Comparison of ENCODE assay signal across 8 cellular contexts in the genomic region with DNA sequence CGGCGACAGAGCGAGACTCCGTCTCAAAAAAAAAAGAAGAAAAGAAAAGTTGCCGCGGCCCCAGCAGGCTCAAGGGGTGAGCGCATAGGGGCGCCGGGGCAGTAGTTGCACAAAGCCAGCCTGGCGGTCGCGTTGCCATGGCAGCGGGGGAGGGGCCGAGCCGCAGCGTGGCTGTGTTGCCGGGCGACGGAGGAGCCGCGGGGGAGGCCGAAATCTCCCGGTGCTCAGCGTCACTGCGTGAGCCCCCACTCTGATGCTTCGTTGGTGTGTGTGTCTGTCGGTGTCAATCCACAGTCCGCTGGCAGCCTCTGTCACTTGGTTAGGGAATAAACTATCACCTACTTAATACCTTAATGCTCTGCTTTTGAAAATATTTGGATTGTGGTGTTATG.
DNase-seq lines count a peak whose midpoint lies in the region; ATAC-seq and TF ChIP-seq lines count a peak whose summit lies in the region.

No MANE protein-coding gene starts in this region.

- no peaks in the 10 kb centered on the region for H3K9me3 Mint-ChIP-seq in CD8-positive, alpha-beta T cell
- no peaks in the 10 kb centered on the region for H3K9me3 Mint-ChIP-seq in activated naive CD4-positive, alpha-beta T cell treated with anti-CD3 and anti-CD28 coated beads, Interleukin-2, amount 10 ng/mL, durations not matched to agents 7 days and 5 days

- ATAC-seq in CD8-positive, alpha-beta T cell = peak; percentile 92
- peak; percentile 86 for ATAC-seq in GM21360 (IDR thresholded peaks at IDR 0.05; ENCODE audit: unreplicated experiment)

- no peaks in the 10 kb centered on the region for H3K36me3 Mint-ChIP-seq in CD8-positive, alpha-beta T cell
- H3K36me3 Mint-ChIP-seq in activated naive CD4-positive, alpha-beta T cell treated with anti-CD3 and anti-CD28 coated beads, Interleukin-2, amount 10 ng/mL, durations not matched to agents 7 days and 5 days = no peaks in the 10 kb centered on the region

- H3K36me3 ChIP-seq in CD8-positive, alpha-beta T cell (ENCODE audit: insufficient read depth, low read length) = no peaks in the 10 kb centered on the region
- H3K36me3 ChIP-seq in SJSA1 (no peaks in the 10 kb centered on the region), neutrophil (no peaks in the 10 kb centered on the region)

- CTCF ChIA-PET in CD8-positive, alpha-beta T cell (lab: Charles Lee) = no interaction called here
- CTCF ChIA-PET in activated naive CD4-positive, alpha-beta T cell treated with anti-CD3 and anti-CD28 coated beads, Interleukin-2, amount 10 ng/mL, durations not matched to agents 7 days and 5 days (lab: Charles Lee) = interaction anchor here (0.7 to 0.9 kb wide), 2 partner anchors 21 to 87 kb away, joined by 4 read pairs; no protein-coding TSS in a partner anchor

- peaks cover 10% of the 10 kb centered on the region for H3K4me1 ChIP-seq in CD8-positive, alpha-beta T cell (ENCODE audit: insufficient read depth, low read length)
- H3K4me1 ChIP-seq in SJSA1 (replicated peaks) (no peaks in the 10 kb centered on the region; the same call in 1 of the 2 replicates), neutrophil (ENCODE audit: control insufficient read depth in 1 of 2, insufficient read depth in 1 of 2, low read depth in 1 of 2, low read length in 1 of 2) (peaks cover 10 to 11% of the 10 kb centered on the region in 2 experiments)

- TF ChIP-seq CTCF in CD8-positive, alpha-beta T cell (IDR thresholded peaks at IDR 0.05) = no peak
- TF ChIP-seq CTCF in neutrophil (IDR thresholded peaks at IDR 0.05) = no peak

- H3K27me3 ChIP-seq in CD8-positive, alpha-beta T cell (ENCODE audit: insufficient read depth, low read length) = peaks cover 8% of the 10 kb centered on the region
- H3K27me3 ChIP-seq in SJSA1 (replicated peaks) (no peaks in the 10 kb centered on the region), neutrophil (peaks cover 64% of the 10 kb centered on the region)

- POLR2A ChIA-PET in CD8-positive, alpha-beta T cell (lab: Charles Lee) = interaction anchor here (1.5 kb wide), 1 partner anchor 10 kb away, joined by 4 read pairs; no protein-coding TSS in a partner anchor

- H3K4me3 ChIP-seq in CD8-positive, alpha-beta T cell (ENCODE audit: low read depth, low read length) = peak overlapping the region; percentile 79
- H3K4me3 ChIP-seq in SJSA1 (peak overlapping the region; percentile 45), neutrophil (ENCODE audit: low read depth in 1 of 2, low read length in 1 of 2) (peak overlapping the region; percentile 12 to 14)

- peaks cover 17% of the 10 kb centered on the region for H3K27me3 Mint-ChIP-seq in CD8-positive, alpha-beta T cell (ENCODE audit: low read depth)
- peaks cover 46% of the 10 kb centered on the region for H3K27me3 Mint-ChIP-seq in activated naive CD4-positive, alpha-beta T cell treated with anti-CD3 and anti-CD28 coated beads, Interleukin-2, amount 10 ng/mL, durations not matched to agents 7 days and 5 days

- H3K4me3 Mint-ChIP-seq in CD8-positive, alpha-beta T cell = peak overlapping the region; percentile 86
- H3K4me3 Mint-ChIP-seq in activated naive CD4-positive, alpha-beta T cell treated with anti-CD3 and anti-CD28 coated beads, Interleukin-2, amount 10 ng/mL, durations not matched to agents 7 days and 5 days = peak overlapping the region; percentile 76

- peak; percentile 84 to 95 (median 88) for DNase-seq in CD8-positive, alpha-beta T cell
- DNase-seq in HPDE6-E6E7 (ENCODE audit: extremely low spot score) (peak; percentile 5), SJSA1 (ENCODE audit: low read depth in 1 of 2, low spot score in 2 of 2) (peak; percentile 78 to 83), glomerular visceral epithelial cell (ENCODE audit: extremely low spot score) (peak; percentile 85), substantia nigra (lab: John Stamatoyannopoulos, UW) (peak; percentile 13 to 93 (median 79))
- DNase-seq in activated naive CD4-positive, alpha-beta T cell treated with anti-CD3 and anti-CD28 coated beads, Interleukin-2, amount 10 ng/mL, durations not matched to agents 7 days and 5 days = peak; percentile 91

- H3K9me3 ChIP-seq in CD8-positive, alpha-beta T cell (ENCODE audit: low read length) = no peaks in the 10 kb centered on the region
- H3K9me3 ChIP-seq in SJSA1 (replicated peaks) (no peaks in the 10 kb centered on the region), neutrophil (no peaks in the 10 kb centered on the region)

- H3K27ac ChIP-seq in CD8-positive, alpha-beta T cell (ENCODE audit: low read depth, low read length) = peak overlapping the region; percentile 51
- H3K27ac ChIP-seq in SJSA1 (peak overlapping the region; percentile 60; the same call in 1 of the 2 replicates), neutrophil (no peak overlapping the region), substantia nigra (ENCODE audit: low read depth, low read length, poor library complexity, severe bottlenecking) (peak overlapping the region; percentile 77)

- intact Hi-C loops in CD8-positive, alpha-beta T cell (cut with DNase I, micrococcal nuclease) = loop anchor here (1.0 to 5.0 kb wide), 6 partner anchors 14 to 403 kb away; partner anchors contain the start of genes SPATA13 (in 2 of the 2) and MIPEP (in 1 of the 2)

- peak overlapping the region; percentile 34 for H3K27ac Mint-ChIP-seq in CD8-positive, alpha-beta T cell
- peak overlapping the region; percentile 49 for H3K27ac Mint-ChIP-seq in activated naive CD4-positive, alpha-beta T cell treated with anti-CD3 and anti-CD28 coated beads, Interleukin-2, amount 10 ng/mL, durations not matched to agents 7 days and 5 days

- peaks cover 8% of the 10 kb centered on the region for H3K4me1 Mint-ChIP-seq in CD8-positive, alpha-beta T cell (ENCODE audit: low read depth)
- H3K4me1 Mint-ChIP-seq in activated naive CD4-positive, alpha-beta T cell treated with anti-CD3 and anti-CD28 coated beads, Interleukin-2, amount 10 ng/mL, durations not matched to agents 7 days and 5 days = peaks cover 17% of the 10 kb centered on the region

Comparison
In these comparisons a context has a peak if more than half of its experiments do, and no peak if none do; other contexts are left out.
1. DNase-seq: peak in every context shown above with its lines; median percentile 91 in activated naive CD4-positive, alpha-beta T cell treated with anti-CD3 and anti-CD28 coated beads, Interleukin-2, amount 10 ng/mL, durations not matched to agents 7 days and 5 days; 88 in CD8-positive, alpha-beta T cell; 85 in glomerular visceral epithelial cell; 80 in SJSA1; 79 in substantia nigra; 5 in HPDE6-E6E7.
2. H3K4me3 ChIP-seq: peak in every context shown above with its lines; median percentile 79 in CD8-positive, alpha-beta T cell; 45 in SJSA1; 13 in neutrophil.